In genomic region chr19:50184196-50184595, GRCh38 we compare ENCODE assay signal across 2 cellular contexts.
TF ChIP-seq lines count a peak whose summit lies in the region.

No MANE protein-coding gene starts in this region.

TF ChIP-seq in HEK293, 187 proteins besides CTCF, POLR2A, EP300 and RAD21 (continued from another document):
- TF ChIP-seq EGR2 (tag by site-specific recombination; IDR thresholded peaks at IDR 0.05; ENCODE audit: low read depth) = peak; percentile 92

TF ChIP-seq in GM12878, 131 proteins besides CTCF, POLR2A, EP300 and RAD21 (continued from another document):
- TF ChIP-seq, protein P1, sequence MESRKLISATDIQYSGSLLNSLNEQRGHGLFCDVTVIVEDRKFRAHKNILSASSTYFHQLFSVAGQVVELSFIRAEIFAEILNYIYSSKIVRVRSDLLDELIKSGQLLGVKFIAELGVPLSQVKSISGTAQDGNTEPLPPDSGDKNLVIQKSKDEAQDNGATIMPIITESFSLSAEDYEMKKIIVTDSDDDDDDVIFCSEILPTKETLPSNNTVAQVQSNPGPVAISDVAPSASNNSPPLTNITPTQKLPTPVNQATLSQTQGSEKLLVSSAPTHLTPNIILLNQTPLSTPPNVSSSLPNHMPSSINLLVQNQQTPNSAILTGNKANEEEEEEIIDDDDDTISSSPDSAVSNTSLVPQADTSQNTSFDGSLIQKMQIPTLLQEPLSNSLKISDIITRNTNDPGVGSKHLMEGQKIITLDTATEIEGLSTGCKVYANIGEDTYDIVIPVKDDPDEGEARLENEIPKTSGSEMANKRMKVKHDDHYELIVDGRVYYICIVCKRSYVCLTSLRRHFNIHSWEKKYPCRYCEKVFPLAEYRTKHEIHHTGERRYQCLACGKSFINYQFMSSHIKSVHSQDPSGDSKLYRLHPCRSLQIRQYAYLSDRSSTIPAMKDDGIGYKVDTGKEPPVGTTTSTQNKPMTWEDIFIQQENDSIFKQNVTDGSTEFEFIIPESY (IDR thresholded peaks at IDR 0.05) = no peak
- TF ChIP-seq CBX5 (IDR thresholded peaks at IDR 0.05; ENCODE audit: low read depth) (no peak), TARDBP (IDR thresholded peaks at IDR 0.05; ENCODE audit: borderline replicate concordance) (no peak), IKZF1 (conservative IDR thresholded peaks at IDR 0.05) (0 out of 2 replicates have a peak, but pooled peaks have one; percentile 13), NR2F1 (conservative IDR thresholded peaks at IDR 0.05) (0 out of 2 replicates have a peak, but pooled peaks have one; percentile 41)
TF ChIP-seq in GM12878: peak in this region for 3.
